In genomic region chr6:62283828-62284411, GRCh38 we compare ENCODE assay signal across 8 cellular contexts. TPM values are rescaled to one million over a fixed set of nuclear protein-coding genes. Genes with fewer than 3 reads are reported as not detected.
DNase-seq lines count a peak whose midpoint lies in the region; ATAC-seq and TF ChIP-seq lines count a peak whose summit lies in the region.

No MANE protein-coding gene starts in this region.

- H3K4me1 ChIP-seq in NT2/D1 (ENCODE audit: insufficient read depth, insufficient read length) (no peaks in the 10 kb centered on the region), psoas muscle (no peaks in the 10 kb centered on the region)

- TF ChIP-seq CTCF in epithelial cell of proximal tubule (conservative IDR thresholded peaks at IDR 0.05; ENCODE audit: low read depth, low read length) (peak; percentile 59), psoas muscle (IDR thresholded peaks at IDR 0.05) (peak; percentile 32)

- no peaks in the 10 kb centered on the region for H3K4me1 Mint-ChIP-seq in activated CD4-positive, alpha-beta memory T cell treated with anti-CD3 and anti-CD28 coated beads for 36 hours (ENCODE audit: low read depth)

- H3K27me3 ChIP-seq in NT2/D1 (ENCODE audit: insufficient read depth, insufficient read length) (peaks cover 25% of the 10 kb centered on the region), psoas muscle (ENCODE audit: insufficient read depth in 3 of 3, low read length in 2 of 3) (peaks cover 0 to 10% (median 2%) of the 10 kb centered on the region in 3 donors)

- H3K27me3 Mint-ChIP-seq in activated CD4-positive, alpha-beta memory T cell treated with anti-CD3 and anti-CD28 coated beads for 36 hours, result peaks cover 5% of the 10 kb centered on the region

- H3K4me3 ChIP-seq in NT2/D1 (ENCODE audit: insufficient read length, low read depth) (no peak overlapping the region), epithelial cell of proximal tubule (ENCODE audit: low read depth, low read length) (no peak overlapping the region), psoas muscle (no peak overlapping the region)

- no peak overlapping the region for H3K4me3 Mint-ChIP-seq in activated CD4-positive, alpha-beta memory T cell treated with anti-CD3 and anti-CD28 coated beads for 36 hours

- CTCF ChIA-PET in activated CD4-positive, alpha-beta memory T cell treated with anti-CD3 and anti-CD28 coated beads for 36 hours (lab: Charles Lee), result interaction anchor here (1.1 kb wide), 1 partner anchor 76 kb away, joined by 3 read pairs; no protein-coding TSS in a partner anchor

- intact Hi-C loops in psoas muscle (cut with DNase I), result no loop called here
- intact Hi-C loops in activated CD4-positive, alpha-beta memory T cell treated with anti-CD3 and anti-CD28 coated beads for 36 hours (cut with micrococcal nuclease), result no loop called here

- DNase-seq in NCI-H510A treated with DMSO at 0.1 percent for 48 hours (lab: John Stamatoyannopoulos, UW) (peak; percentile 52), NCI-H510A (lab: John Stamatoyannopoulos, UW) (no peak), NT2/D1 (ENCODE audit: low read depth, low spot score) (peak; percentile 18), epithelial cell of proximal tubule (ENCODE audit: low read depth) (no peak), psoas muscle (no peak)
- no peak for DNase-seq in activated CD4-positive, alpha-beta memory T cell treated with anti-CD3 and anti-CD28 coated beads for 36 hours

- ATAC-seq in psoas muscle, result no peak
- no peak for ATAC-seq in GM18511 (IDR thresholded peaks at IDR 0.05; ENCODE audit: unreplicated experiment)
- no peak for ATAC-seq in HG02610 (IDR thresholded peaks at IDR 0.05; ENCODE audit: unreplicated experiment)

- no peak overlapping the region for H3K27ac ChIP-seq in psoas muscle

- no peaks in the 10 kb centered on the region for H3K9me3 ChIP-seq in NT2/D1 (ENCODE audit: insufficient read depth, low read length)
- H3K9me3 ChIP-seq in psoas muscle, result no peaks in the 10 kb centered on the region

- POLR2A ChIA-PET in activated CD4-positive, alpha-beta memory T cell treated with anti-CD3 and anti-CD28 coated beads for 36 hours (lab: Charles Lee), result no interaction called here

- no peak overlapping the region for H3K9ac ChIP-seq in NT2/D1 (ENCODE audit: insufficient read length, low read depth)

- no peaks in the 10 kb centered on the region for H3K36me3 ChIP-seq in NT2/D1 (ENCODE audit: insufficient read depth, insufficient read length, low read length)
- H3K36me3 ChIP-seq in psoas muscle (ENCODE audit: insufficient read depth in 1 of 2, low read depth in 1 of 2), result no peaks in the 10 kb centered on the region

- H3K36me3 Mint-ChIP-seq in activated CD4-positive, alpha-beta memory T cell treated with anti-CD3 and anti-CD28 coated beads for 36 hours, result no peaks in the 10 kb centered on the region

- no peak overlapping the region for H3K27ac Mint-ChIP-seq in activated CD4-positive, alpha-beta memory T cell treated with anti-CD3 and anti-CD28 coated beads for 36 hours

- 56 to 64% (median 57%) methylated on average over 2 of the region's 2 CpGs for WGBS in psoas muscle, 3 donors

- no peaks in the 10 kb centered on the region for H3K9me3 Mint-ChIP-seq in activated CD4-positive, alpha-beta memory T cell treated with anti-CD3 and anti-CD28 coated beads for 36 hours

RNA-seq across cellular contexts. Expression of gene KHDRBS2, which starts 2.1 kb away (rescaled TPM):
- total RNA-seq in epithelial cell of proximal tubule, result 0.22 TPM in 1 of 2 replicates, not detected in the other
- total RNA-seq in psoas muscle, result under 1 TPM in 2 of 4 donors, not detected in 2; 0.08 to 0.15 TPM
- under 1 TPM in 2 of 3 donors, not detected in 1; 0.04 TPM for polyA plus RNA-seq in psoas muscle
- not detected for total RNA-seq in activated CD4-positive, alpha-beta memory T cell treated with anti-CD3 and anti-CD28 coated beads for 36 hours

Comparison
In these comparisons a context has a peak if more than half of its experiments do, and no peak if none do; other contexts are left out.
1. DNase-seq: peak in NCI-H510A treated with DMSO at 0.1 percent for 48 hours (single experiment) and NT2/D1 (single experiment); none in NCI-H510A (single experiment), epithelial cell of proximal tubule (single experiment), psoas muscle (0 of 2) and activated CD4-positive, alpha-beta memory T cell treated with anti-CD3 and anti-CD28 coated beads for 36 hours (single experiment).